ENCODE assay signal across 1 cellular context in genomic region chr17:27408891-27409290, GRCh38.
A peak's percentile ranks its signal among the peaks of the same experiment; 100 is the strongest.
TF ChIP-seq lines count a peak whose summit lies in the region.

No MANE protein-coding gene starts in this region.

TF ChIP-seq in HEK293, 187 proteins besides CTCF, POLR2A, EP300 and RAD21:
- no peak for TF ChIP-seq ZNF404 (tag by site-specific recombination; IDR thresholded peaks at IDR 0.05)
- peak; percentile 35; the same call in 1 of the 2 replicates for TF ChIP-seq ZNF335 (tag by site-specific recombination; conservative IDR thresholded peaks at IDR 0.05)
- TF ChIP-seq ZNF585B (tag by site-specific recombination; IDR thresholded peaks at IDR 0.05), result peak; percentile 61
